1 cellular context compared by ENCODE assay signal in the genomic region with DNA sequence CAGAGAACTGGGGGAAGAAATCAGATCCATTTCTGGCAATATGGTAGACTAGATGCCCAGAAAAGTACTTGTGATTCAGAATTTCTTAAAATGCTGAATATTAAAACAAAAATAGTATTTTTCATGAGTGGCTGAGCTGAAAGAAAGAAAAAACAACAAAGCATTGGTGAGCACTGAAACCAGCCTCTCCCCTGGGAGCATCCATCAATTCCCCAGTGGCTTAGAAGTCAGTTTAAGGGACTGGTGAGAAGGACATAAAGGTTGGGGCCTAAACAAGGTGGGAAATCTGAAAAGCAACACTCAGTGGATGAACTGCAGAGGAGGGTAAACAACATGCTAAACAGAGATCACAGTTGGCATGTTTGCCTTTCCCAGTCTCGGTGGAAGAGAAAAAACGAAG.
TF ChIP-seq lines count a peak whose summit lies in the region.

No MANE protein-coding gene starts in this region.

TF ChIP-seq in IMR-90, 13 proteins besides CTCF, POLR2A, EP300 and RAD21:
- TF ChIP-seq CEBPB (IDR thresholded peaks at IDR 0.05; ENCODE audit: low read depth, low read length) (no peak), MAFK (IDR thresholded peaks at IDR 0.05; ENCODE audit: low read depth, low read length) (no peak), BHLHE40 (IDR thresholded peaks at IDR 0.05; ENCODE audit: low read depth, low read length) (no peak), FOS (IDR thresholded peaks at IDR 0.05; ENCODE audit: low read depth, low read length) (no peak), USF2 (IDR thresholded peaks at IDR 0.05; ENCODE audit: low read depth, low read length) (no peak), RCOR1 (IDR thresholded peaks at IDR 0.05; ENCODE audit: insufficient replicate concordance, low read length) (no peak), CHD1 (IDR thresholded peaks at IDR 0.05; ENCODE audit: low read depth, low read length) (no peak), SMC3 (IDR thresholded peaks at IDR 0.05; ENCODE audit: low read depth, low read length) (no peak), MXI1 (IDR thresholded peaks at IDR 0.05; ENCODE audit: borderline replicate concordance, low read depth, low read length) (no peak), ELK1 (IDR thresholded peaks at IDR 0.05; ENCODE audit: borderline replicate concordance, low read depth, low read length) (no peak), MAZ (IDR thresholded peaks at IDR 0.05; ENCODE audit: borderline replicate concordance, low read depth, low read length) (no peak), RFX5 (IDR thresholded peaks at IDR 0.05; ENCODE audit: low read depth, low read length) (no peak), NFE2L2 (IDR thresholded peaks at IDR 0.05; ENCODE audit: low read depth, low read length) (no peak)
